In the genomic region with DNA sequence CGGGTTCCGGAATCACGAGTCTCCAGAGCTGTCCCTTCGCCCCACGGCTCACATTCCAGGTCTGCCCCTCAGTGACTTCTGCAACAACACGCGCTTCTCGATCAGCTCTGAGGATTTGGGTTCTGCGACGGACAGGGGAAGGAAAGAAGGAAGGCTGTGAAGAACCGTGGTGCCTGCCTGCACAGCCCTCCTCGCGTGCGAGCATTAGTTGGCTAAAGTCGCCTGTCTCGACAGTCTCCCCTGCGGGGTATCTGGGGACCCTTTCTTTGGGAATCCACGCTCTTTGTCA, we compare ENCODE assay signal across 8 cellular contexts. TPM values are rescaled to one million over a fixed set of nuclear protein-coding genes. Genes with fewer than 3 reads are reported as not detected.
A peak's percentile ranks its signal among the peaks of the same experiment; 100 is the strongest.
DNase-seq lines count a peak whose midpoint lies in the region; ATAC-seq and TF ChIP-seq lines count a peak whose summit lies in the region.

No MANE protein-coding gene starts in this region.

- peaks cover 19 to 47% (median 30%) of the 10 kb centered on the region in 4 donors for H3K4me1 Mint-ChIP-seq in CD4-positive, alpha-beta memory T cell
- peaks cover 25% of the 10 kb centered on the region for H3K4me1 Mint-ChIP-seq in brain

- CTCF ChIA-PET in CD4-positive, alpha-beta memory T cell (lab: Charles Lee; ENCODE audit: partially characterized antibody) = interaction anchor here (0.6 to 7.0 kb wide), 36 partner anchors 9 to 265 kb away, joined by 3 to 105 read pairs (median 6); partner anchors contain the start of genes B3GALT4, CUTA, HLA-DPB1 and HSD17B8

- peaks cover 15 to 22% of the 10 kb centered on the region in 2 donors for H3K36me3 Mint-ChIP-seq in CD4-positive, alpha-beta memory T cell
- H3K36me3 Mint-ChIP-seq in brain = peaks cover 21% of the 10 kb centered on the region

- no peaks in the 10 kb centered on the region for H3K9me3 Mint-ChIP-seq in CD4-positive, alpha-beta memory T cell
- H3K9me3 Mint-ChIP-seq in brain = no peaks in the 10 kb centered on the region

- H3K4me3 Mint-ChIP-seq in CD4-positive, alpha-beta memory T cell = peak overlapping the region; percentile 84 to 95 (median 88)
- peak overlapping the region; percentile 89 to 92 (median 91) for H3K4me3 Mint-ChIP-seq in brain

- H3K9ac ChIP-seq in subcutaneous abdominal adipose tissue (ENCODE audit: low read length in 5 of 5) = peak overlapping the region; percentile 47 to 84 (median 75)

- POLR2A ChIA-PET in CD4-positive, alpha-beta memory T cell (lab: Charles Lee; ENCODE audit: partially characterized antibody) = interaction anchor here (0.7 to 5.6 kb wide), 38 partner anchors 9 to 988 kb away, joined by 3 to 92 read pairs (median 6); partner anchors contain the start of genes B3GALT4, HLA-DPA1, HMGA1 and HSD17B8

- TF ChIP-seq CTCF in brain (conservative IDR thresholded peaks at IDR 0.05) = peak; percentile 45 to 60

- DNase-seq in CD4-positive, alpha-beta memory T cell = peak in 1 of 5 donors; percentile 69
- peak; percentile 70 for DNase-seq in NCI-H345 treated with DMSO at 0.1 percent for 48 hours (lab: John Stamatoyannopoulos, UW; ENCODE audit: unreplicated experiment)
- DNase-seq in left lobe of liver (ENCODE audit: low spot score) = no peak
- DNase-seq in pons (ENCODE audit: low spot score) = no peak
- DNase-seq in effector CD4-positive, alpha-beta T cell = no peak

- H3K27me3 Mint-ChIP-seq in CD4-positive, alpha-beta memory T cell = peaks cover 0 to 3% of the 10 kb centered on the region in 2 donors
- peaks cover 13% of the 10 kb centered on the region for H3K27me3 Mint-ChIP-seq in brain

- no peaks in the 10 kb centered on the region for H3K36me3 ChIP-seq in CD4-positive, alpha-beta memory T cell (ENCODE audit: insufficient read depth, low read length)
- H3K36me3 ChIP-seq in subcutaneous abdominal adipose tissue (ENCODE audit: control insufficient read depth in 5 of 5, insufficient read depth in 5 of 5, low read length in 5 of 5) = peaks cover 2 to 24% (median 11%) of the 10 kb centered on the region in 5 donors

- H3K4me3 ChIP-seq in CD4-positive, alpha-beta memory T cell (ENCODE audit: low read length in 2 of 2) = peak overlapping the region; percentile 49 to 65
- peak overlapping the region; percentile 35 to 84 (median 68) for H3K4me3 ChIP-seq in subcutaneous abdominal adipose tissue (ENCODE audit: low read depth in 1 of 5, low read length in 5 of 5)

- H3K27ac Mint-ChIP-seq in CD4-positive, alpha-beta memory T cell = peak overlapping the region; percentile 90 to 98 (median 97)
- peak overlapping the region; percentile 68 to 99 (median 87) for H3K27ac Mint-ChIP-seq in brain

- H3K27me3 ChIP-seq in CD4-positive, alpha-beta memory T cell (ENCODE audit: insufficient read depth, low read length) = no peaks in the 10 kb centered on the region
- no peaks in the 10 kb centered on the region for H3K27me3 ChIP-seq in subcutaneous abdominal adipose tissue (ENCODE audit: control insufficient read depth in 5 of 5, insufficient read depth in 4 of 5, low read length in 5 of 5)

- H3K4me1 ChIP-seq in CD4-positive, alpha-beta memory T cell (ENCODE audit: insufficient read depth, low read length) = peaks cover 26% of the 10 kb centered on the region
- H3K4me1 ChIP-seq in subcutaneous abdominal adipose tissue (ENCODE audit: control insufficient read depth in 5 of 5, insufficient read depth in 5 of 5, low read length in 5 of 5) = peaks cover 9 to 27% (median 25%) of the 10 kb centered on the region in 5 donors

- H3K27ac ChIP-seq in CD4-positive, alpha-beta memory T cell (ENCODE audit: low read depth, low read length) = peak overlapping the region; percentile 93
- peak overlapping the region; percentile 93 for H3K27ac ChIP-seq in subcutaneous abdominal adipose tissue (ENCODE audit: low read depth, low read length)

- intact Hi-C loops in CD4-positive, alpha-beta memory T cell (cut with micrococcal nuclease) = loop anchor here (1.0 kb wide), 3 partner anchors 87 to 234 kb away; no protein-coding TSS in a partner anchor

- no peaks in the 10 kb centered on the region for H3K9me3 ChIP-seq in CD4-positive, alpha-beta memory T cell (ENCODE audit: control insufficient read depth in 1 of 2, low read length in 2 of 2)
- H3K9me3 ChIP-seq in subcutaneous abdominal adipose tissue (ENCODE audit: control insufficient read depth in 5 of 5, low read length in 5 of 5) = no peaks in the 10 kb centered on the region

- peak; percentile 5 for ATAC-seq in GM21528 (IDR thresholded peaks at IDR 0.05; ENCODE audit: low FRiP score, unreplicated experiment)
- ATAC-seq in left lobe of liver = peak; percentile 7

RNA-seq across cellular contexts. Expression of gene VPS52, which starts 23.1 kb away (rescaled TPM):
- total RNA-seq in CD4-positive, alpha-beta memory T cell = 10 to 100 TPM; 89.4 to 95.7 TPM
- polyA plus RNA-seq in CD4-positive, alpha-beta memory T cell = 10 to 100 TPM; 13.4 to 18.6 TPM
- 87.1 TPM for polyA plus RNA-seq in brain (ENCODE audit: insufficient read depth, low read depth, low replicate concordance)
- 30.2 TPM for total RNA-seq in left lobe of liver

RNA-seq across cellular contexts. Expression of gene RPS18, which starts 23.3 kb away (rescaled TPM):
- 1,000 to 10,000 TPM; 3,264 to 3,439 TPM for total RNA-seq in CD4-positive, alpha-beta memory T cell
- polyA plus RNA-seq in CD4-positive, alpha-beta memory T cell = 1,000 to 10,000 TPM; 8,832 to 8,968 TPM
- polyA plus RNA-seq in brain (ENCODE audit: insufficient read depth, low read depth, low replicate concordance) = 5,109 TPM
- total RNA-seq in left lobe of liver = 555 TPM

RNA-seq across cellular contexts. Expression of gene B3GALT4, which starts 28.3 kb away (rescaled TPM):
- 10 to 100 TPM; 43.3 to 46.7 TPM for total RNA-seq in CD4-positive, alpha-beta memory T cell
- polyA plus RNA-seq in CD4-positive, alpha-beta memory T cell = 10 to 100 TPM; 22.2 to 30.5 TPM
- 13.7 TPM for polyA plus RNA-seq in brain (ENCODE audit: insufficient read depth, low read depth, low replicate concordance)
- total RNA-seq in left lobe of liver = 1.2 TPM

RNA-seq across cellular contexts. Expression of gene RING1, which starts 40.3 kb away (rescaled TPM):
- total RNA-seq in CD4-positive, alpha-beta memory T cell = 10 to 100 TPM; 36.8 to 38.4 TPM
- 1 to 10 TPM; 3.4 to 7.8 TPM for polyA plus RNA-seq in CD4-positive, alpha-beta memory T cell
- polyA plus RNA-seq in brain (ENCODE audit: insufficient read depth, low read depth, low replicate concordance) = 78.8 TPM
- 19.2 TPM for total RNA-seq in left lobe of liver

RNA-seq across cellular contexts. Expression of gene WDR46, which starts 40.5 kb away (rescaled TPM):
- total RNA-seq in CD4-positive, alpha-beta memory T cell = 10 to 100 TPM; 60.8 to 66.1 TPM
- polyA plus RNA-seq in CD4-positive, alpha-beta memory T cell = 10 to 100 TPM; 65.8 to 88.9 TPM
- polyA plus RNA-seq in brain (ENCODE audit: insufficient read depth, low read depth, low replicate concordance) = 38.0 TPM
- 17.8 TPM for total RNA-seq in left lobe of liver

Comparison
In these comparisons a context has a peak if more than half of its experiments do, and no peak if none do; other contexts are left out.
1. RNA of gene B3GALT4, which starts 28.3 kb away (total RNA-seq): 43.3 to 46.7 TPM in CD4-positive, alpha-beta memory T cell; 1.2 TPM in left lobe of liver (single experiment); every median in the first group is over 10 times any median in the second.